In genomic region chr1:237112663-237113062, GRCh38 we compare ENCODE assay signal across 6 cellular contexts.
"Had no signal": no experiment of that assay in that cellular context is flagged by ENCODE, and none has a peak within 500 bp of the region (broad histone marks: within the 10 kb centered on the region; RNA-seq: fewer than 3 reads in every experiment).

No MANE protein-coding gene starts in this region.

- H3K36me3 ChIP-seq: HAP-1 had no signal

- DNase-seq: GM23248, GOT3, H7, IMR-90 had no signal

- H3K9me3 ChIP-seq: HAP-1 had no signal

- H3K4me1 ChIP-seq: HAP-1 had no signal

- H3K27ac ChIP-seq: GM23248 had no signal

- H3K4me3 ChIP-seq: GM23248, HAP-1 had no signal

- FAIRE-seq: HTR-8/SVneo had no signal

- H3K9ac ChIP-seq: GM23248 had no signal
